In genomic region chr1:239260779-239261286, GRCh38 we compare ENCODE assay signal across 16 cellular contexts.
DNase-seq lines count a peak whose midpoint lies in the region; ATAC-seq and TF ChIP-seq lines count a peak whose summit lies in the region.
"Had no signal": no experiment of that assay in that cellular context is flagged by ENCODE, and none has a peak within 500 bp of the region (broad histone marks: within the 10 kb centered on the region; RNA-seq: fewer than 3 reads in every experiment).

No MANE protein-coding gene starts in this region.

- H3K4me1 Mint-ChIP-seq in CD14-positive monocyte = no peaks in the 10 kb centered on the region

- POLR2A ChIA-PET in SK-N-SH (lab: Yijun Ruan, JAX) = no interaction called here
- POLR2A ChIA-PET in RWPE1 (lab: Yijun Ruan, JAX; ENCODE audit: low non-redundant PET) = no interaction called here

- no peak overlapping the region for H2AFZ ChIP-seq in SK-N-SH (ENCODE audit: low read depth)

- H3K27ac ChIP-seq in SK-N-SH (ENCODE audit: low read depth in 2 of 2, low read length in 1 of 2) (no peak overlapping the region), RWPE1 (no peak overlapping the region)
- H3K27ac ChIP-seq: 22Rv1, BLaER1 had no signal

- 41% methylated on average over 7 of the region's 7 CpGs for WGBS in SK-N-SH (ENCODE audit: low lambda C conversion rate)

- H3K79me2 ChIP-seq in SK-N-SH (ENCODE audit: insufficient read depth) = no peaks in the 10 kb centered on the region

- TF ChIP-seq EP300 in SK-N-SH (IDR thresholded peaks at IDR 0.05; ENCODE audit: borderline replicate concordance in 1 of 2, low read depth in 1 of 2, low read length in 1 of 2) = no peak

- no peaks in the 10 kb centered on the region for H3K36me3 ChIP-seq in SK-N-SH (replicated peaks in 1 of 2; ENCODE audit: control insufficient read depth in 1 of 2, insufficient read depth in 2 of 2, low read length in 1 of 2)
- H3K36me3 ChIP-seq: BLaER1 had no signal

- H4K20me1 ChIP-seq in SK-N-SH (ENCODE audit: insufficient read depth) = no peaks in the 10 kb centered on the region
- H4K20me1 ChIP-seq: BLaER1 had no signal

- H3K9me3 ChIP-seq in SK-N-SH = no peaks in the 10 kb centered on the region

- intact Hi-C loops in CD14-positive monocyte (cut with micrococcal nuclease) = no loop called here

- no peaks in the 10 kb centered on the region for H3K27me3 ChIP-seq in SK-N-SH (ENCODE audit: insufficient read depth)
- H3K27me3 ChIP-seq: BLaER1 had no signal

- CTCF ChIA-PET in SK-N-SH (lab: Yijun Ruan, JAX) = no interaction called here
- CTCF ChIA-PET in RWPE1 (lab: Yijun Ruan, JAX) = interaction anchor here (0.6 kb wide), 1 partner anchor 991 kb away, joined by 7 read pairs; no protein-coding TSS in a partner anchor

- no peaks in the 10 kb centered on the region for H3K36me3 Mint-ChIP-seq in CD14-positive monocyte
- H3K36me3 Mint-ChIP-seq: CD8-positive, alpha-beta T cell had no signal

- peaks cover 0 to 1% (median 0%) of the 10 kb centered on the region in 3 donors for H3K27me3 Mint-ChIP-seq in CD14-positive monocyte (ENCODE audit: low read depth in 3 of 3)

- no peak overlapping the region for H3K9ac ChIP-seq in SK-N-SH
- H3K9ac ChIP-seq: BLaER1 had no signal

- no peaks in the 10 kb centered on the region for H3K4me1 ChIP-seq in SK-N-SH (ENCODE audit: control insufficient read depth in 1 of 2, insufficient read depth in 2 of 2, low read depth in 1 of 2, low read length in 1 of 2)
- H3K4me1 ChIP-seq: BLaER1 had no signal

- TF ChIP-seq CTCF in SK-N-SH (IDR thresholded peaks at IDR 0.05) (no peak), RWPE1 (conservative IDR thresholded peaks at IDR 0.05; ENCODE audit: low read depth) (no peak), CD14-positive monocyte (IDR thresholded peaks at IDR 0.05) (no peak)

- H3K27ac Mint-ChIP-seq in CD14-positive monocyte = no peak overlapping the region
- H3K27ac Mint-ChIP-seq: CD8-positive, alpha-beta T cell; HFFc6 had no signal

- in situ Hi-C loops in KBM-7 (cut with MboI; ENCODE audit: low pct_unique_long_range_greater_than_20kb, low sequenced_read_pairs) = no loop called here

- no peak overlapping the region for H3K4me3 ChIP-seq in SK-N-SH (ENCODE audit: low read depth in 2 of 2, low read length in 1 of 2)
- H3K4me3 ChIP-seq: BLaER1 had no signal

- H3K4me3 Mint-ChIP-seq in CD14-positive monocyte = no peak overlapping the region
- H3K4me3 Mint-ChIP-seq: CD8-positive, alpha-beta T cell; HFFc6 had no signal

- no peak for DNase-seq in SK-N-SH
- DNase-seq in RWPE1 (ENCODE audit: low spot score) = peak; percentile 15
- DNase-seq in CD14-positive monocyte (ENCODE audit: low spot score) = no peak
- DNase-seq in KBM-7 = no peak
- DNase-seq: Calu3; CD8-positive, alpha-beta T cell; DMS79 treated with DMSO at 0.1 percent for 48 hours; GOT3; H7; HFFc6 had no signal

- ATAC-seq in SK-N-SH treated with all-trans-retinoic acid at 6 μM for 48 hours (peak; percentile 38; the same call in 1 of the 3 replicates), esophagus mucosa (peak; percentile 36), GM21526 (IDR thresholded peaks at IDR 0.05; ENCODE audit: low FRiP score, unreplicated experiment) (no peak)
- ATAC-seq: CD8-positive, alpha-beta T cell; HCT116 had no signal

- no peak overlapping the region for H3K4me2 ChIP-seq in SK-N-SH
- H3K4me2 ChIP-seq: BLaER1 had no signal

- H3F3A ChIP-seq in SK-N-SH (replicated peaks; ENCODE audit: insufficient read depth) = no peaks in the 10 kb centered on the region

- H3K9me3 Mint-ChIP-seq in CD14-positive monocyte = peaks cover 2 to 10% (median 8%) of the 10 kb centered on the region in 7 donors

- TF ChIP-seq RAD21 in SK-N-SH (IDR thresholded peaks at IDR 0.05; ENCODE audit: low read length) = no peak

- H3K9me2 ChIP-seq in SK-N-SH = no peaks in the 10 kb centered on the region

TF ChIP-seq in SK-N-SH treated with all-trans-retinoic acid at 6 μM for 48 hours, 23 proteins besides CTCF, POLR2A, EP300 and RAD21:
- TF ChIP-seq ESRRG (CRISPR knock-in tag; IDR thresholded peaks at IDR 0.05) = no peak
- no peak for TF ChIP-seq RARB (CRISPR knock-in tag; IDR thresholded peaks at IDR 0.05)
- TF ChIP-seq ZC3H10 (CRISPR knock-in tag; IDR thresholded peaks at IDR 0.05) = no peak
- peak; percentile 32; the same call in 1 of the 2 replicates for TF ChIP-seq TOX (CRISPR knock-in tag; IDR thresholded peaks at IDR 0.05; ENCODE audit: borderline replicate concordance)
- TF ChIP-seq ZFP30 (CRISPR knock-in tag; IDR thresholded peaks at IDR 0.05) = no peak

TF ChIP-seq in SK-N-SH, 30 proteins besides CTCF, POLR2A, EP300 and RAD21 (continues in another document):
- TF ChIP-seq SIN3A (IDR thresholded peaks at IDR 0.05; ENCODE audit: borderline replicate concordance, low read depth, low read length) (no peak), CHD2 (IDR thresholded peaks at IDR 0.05; ENCODE audit: low read length, partially characterized antibody) (no peak), SMC3 (IDR thresholded peaks at IDR 0.05; ENCODE audit: low read depth, low read length) (no peak), EZH2phosphoT487 (IDR thresholded peaks at IDR 0.05; ENCODE audit: borderline replicate concordance, low read depth) (no peak), MAX (IDR thresholded peaks at IDR 0.05; ENCODE audit: low read depth) (no peak), ZBTB33 (IDR thresholded peaks at IDR 0.05; ENCODE audit: borderline replicate concordance, low read depth) (no peak), RFX5 (IDR thresholded peaks at IDR 0.05; ENCODE audit: low read length) (no peak), POLR2AphosphoS5 (IDR thresholded peaks at IDR 0.05; ENCODE audit: low read depth, low read length) (no peak), JUND (IDR thresholded peaks at IDR 0.05) (no peak), PBX3 (IDR thresholded peaks at IDR 0.05) (no peak), USF2 (IDR thresholded peaks at IDR 0.05; ENCODE audit: borderline replicate concordance, low read depth, low read length) (no peak), GABPA (IDR thresholded peaks at IDR 0.05; ENCODE audit: low read depth) (no peak), FOSL2 (IDR thresholded peaks at IDR 0.05; ENCODE audit: borderline replicate concordance, low read depth) (no peak), MEF2A (IDR thresholded peaks at IDR 0.05; ENCODE audit: borderline replicate concordance, low read depth) (no peak), TAF1 (IDR thresholded peaks at IDR 0.05; ENCODE audit: borderline replicate concordance, low read depth, low read length) (no peak)
